Comparison of ENCODE assay signal across 8 cellular contexts in genomic region chr1:52140633-52141512, GRCh38. TPM values are rescaled to one million over a fixed set of nuclear protein-coding genes. Genes with fewer than 3 reads are reported as not detected.
DNase-seq lines count a peak whose midpoint lies in the region; ATAC-seq and TF ChIP-seq lines count a peak whose summit lies in the region.

No MANE protein-coding gene starts in this region.

- H3K36me3 ChIP-seq in stomach: no peaks in the 10 kb centered on the region

- H3K27me3 Mint-ChIP-seq in T-helper 1 cell treated with Interleukin-12 subunit alpha and Interleukin-12 subunit beta and Interleukin-4 antibody, amounts not matched to agents 30 μg/mL and 1 μg/mL, for 36 hours (ENCODE audit: low read depth): peaks cover 55% of the 10 kb centered on the region

- TF ChIP-seq CTCF in WI38 (IDR thresholded peaks at IDR 0.05; ENCODE audit: low read depth, low read length) (no peak), stomach (IDR thresholded peaks at IDR 0.05) (no peak)

- no peak for TF ChIP-seq POLR2A in stomach (IDR thresholded peaks at IDR 0.05)

- peak overlapping the region; percentile 66 for H3K4me3 Mint-ChIP-seq in T-helper 1 cell treated with Interleukin-12 subunit alpha and Interleukin-12 subunit beta and Interleukin-4 antibody, amounts not matched to agents 30 μg/mL and 1 μg/mL, for 36 hours

- no peaks in the 10 kb centered on the region for H3K27me3 ChIP-seq in stomach

- no peak for ATAC-seq in GM21619 (IDR thresholded peaks at IDR 0.05; ENCODE audit: unreplicated experiment)
- ATAC-seq in GM19351 (IDR thresholded peaks at IDR 0.05; ENCODE audit: unreplicated experiment): no peak

- TF ChIP-seq EP300 in stomach (IDR thresholded peaks at IDR 0.05): no peak

- H3K27ac ChIP-seq in stomach: peak overlapping the region in 4 of 5 donors; percentile 93 to 97 (median 95)

- intact Hi-C loops in stomach (cut with DNase I; ENCODE audit: low total_unique reads): no loop called here

- 22 to 33% (median 27%) methylated on average over 2 of the region's 2 CpGs for WGBS in stomach, 5 donors

- H3K36me3 Mint-ChIP-seq in T-helper 1 cell treated with Interleukin-12 subunit alpha and Interleukin-12 subunit beta and Interleukin-4 antibody, amounts not matched to agents 30 μg/mL and 1 μg/mL, for 36 hours (ENCODE audit: low read depth): no peaks in the 10 kb centered on the region

- H3K4me3 ChIP-seq in WI38 (ENCODE audit: low read depth, low read length): peak overlapping the region; percentile 58
- H3K4me3 ChIP-seq in iPS-11a (ENCODE audit: low read depth, low read length): peak overlapping the region; percentile 86
- H3K4me3 ChIP-seq in stomach: peak overlapping the region in 3 of 4 donors; percentile 91 to 95 (median 94)

- no peak overlapping the region for H3K27ac Mint-ChIP-seq in T-helper 1 cell treated with Interleukin-12 subunit alpha and Interleukin-12 subunit beta and Interleukin-4 antibody, amounts not matched to agents 30 μg/mL and 1 μg/mL, for 36 hours

- no peaks in the 10 kb centered on the region for H3K9me3 ChIP-seq in stomach

- peaks cover 22% of the 10 kb centered on the region for H3K4me1 Mint-ChIP-seq in T-helper 1 cell treated with Interleukin-12 subunit alpha and Interleukin-12 subunit beta and Interleukin-4 antibody, amounts not matched to agents 30 μg/mL and 1 μg/mL, for 36 hours (ENCODE audit: low read depth)

- no peaks in the 10 kb centered on the region for H3K9me3 Mint-ChIP-seq in T-helper 1 cell treated with Interleukin-12 subunit alpha and Interleukin-12 subunit beta and Interleukin-4 antibody, amounts not matched to agents 30 μg/mL and 1 μg/mL, for 36 hours

- DNase-seq in T-helper 1 cell (no peak), stomach (no peak), DMS 273 (lab: John Stamatoyannopoulos, UW; ENCODE audit: unreplicated experiment) (no peak)

- H3K4me1 ChIP-seq in stomach: peaks cover 6 to 46% (median 24%) of the 10 kb centered on the region in 4 donors

RNA-seq across cellular contexts. Expression of gene ZFYVE9, which starts 1.0 kb away (rescaled TPM):
- total RNA-seq in stomach: 10 to 100 TPM; 13.6 to 61.1 (median 25.7) TPM
- polyA plus RNA-seq in stomach: 1 to 10 TPM; 3.6 to 8.4 (median 6.7) TPM
